In genomic region chr12:113641426-113641825, GRCh38 we compare ENCODE assay signal across 32 cellular contexts.
"Had no signal": no experiment of that assay in that cellular context is flagged by ENCODE, and none has a peak within 500 bp of the region (broad histone marks: within the 10 kb centered on the region; RNA-seq: fewer than 3 reads in every experiment).

No MANE protein-coding gene starts in this region.

- H3K27me3 ChIP-seq: body of pancreas had no signal

- H3K36me3 Mint-ChIP-seq: activated CD4-positive, alpha-beta memory T cell treated with anti-CD3 and anti-CD28 coated beads for 36 hours; activated naive CD4-positive, alpha-beta T cell treated with anti-CD3 and anti-CD28 coated beads, Interleukin-2, amount 50 U/mL, for 72 hours had no signal

- H3K4me2 ChIP-seq: KMS-11, PC-9 had no signal

- H3K4me1 ChIP-seq: adrenal gland, body of pancreas, breast epithelium had no signal

- FAIRE-seq: astrocyte, RCC 7860 had no signal

- H3K4me3 Mint-ChIP-seq: activated B cell treated with CpG ODN at 0.5 μM for 24 hours; activated CD4-positive, alpha-beta memory T cell treated with anti-CD3 and anti-CD28 coated beads for 36 hours; activated naive CD4-positive, alpha-beta T cell treated with anti-CD3 and anti-CD28 coated beads for 36 hours; activated T-cell treated with anti-CD3 and anti-CD28 coated beads, Interleukin-2, amount 50 U/mL, for 4 hours; activated T-helper 1 cell treated with anti-CD3 and anti-CD28 coated beads, Interleukin-12 subunit alpha, Interleukin-12 subunit beta, Interleukin-2, Interleukin-4 antibody, amounts not matched to agents 30 ng/mL and 10 ng/mL and 1 ng/mL, durations not matched to agents 14 hours and 24 hours and 36 hours had no signal

- DNase-seq: activated B cell treated with CpG ODN at 0.5 μM for 24 hours; activated CD4-positive, alpha-beta memory T cell treated with anti-CD3 and anti-CD28 coated beads for 36 hours; activated CD4-positive, alpha-beta T cell treated with anti-CD3 and anti-CD28 coated beads for 4 hours; activated CD4-positive, alpha-beta T cell treated with anti-CD3 and anti-CD28 coated beads, Interleukin-2, amount 50 U/mL, for 1 hour; activated CD4-positive, CD25-positive, alpha-beta regulatory T cell treated with anti-CD3 and anti-CD28 coated beads, Interleukin-2, amount 50 U/mL, for 72 hours; activated CD8-positive, alpha-beta memory T cell treated with anti-CD3 and anti-CD28 coated beads, Interleukin-2, amount 50 U/mL, for 4 hours; activated gamma-delta T cell treated with Interleukin-2 at 50 U/mL for 16 hours; activated naive CD4-positive, alpha-beta T cell treated with anti-CD3 and anti-CD28 coated beads for 36 hours; activated T-cell treated with anti-CD3 and anti-CD28 coated beads for 4 hours; activated T-cell treated with anti-CD3 and anti-CD28 coated beads, Interleukin-2, amount 50 U/mL, for 4 hours; adrenal gland; body of pancreas; NCI-H1092 treated with DMSO at 0.1 percent for 48 hours; NCI-H1417; NCI-H146; NCI-H187; NCI-H2029 treated with DMSO at 0.1 percent for 48 hours; NCI-H2107; NCI-H2171; NCI-H524 treated with DMSO at 0.1 percent for 48 hours; PC-9; Right ventricle myocardium superior; SW 1271; T-helper 1 cell; T-helper 2 cell; T-helper 9 cell had no signal

- H3K4me1 Mint-ChIP-seq: activated B cell treated with CpG ODN at 0.5 μM for 24 hours had no signal

- H3K27ac Mint-ChIP-seq: activated B cell treated with CpG ODN at 0.5 μM for 24 hours; activated CD4-positive, alpha-beta memory T cell treated with anti-CD3 and anti-CD28 coated beads for 36 hours; activated naive CD4-positive, alpha-beta T cell treated with anti-CD3 and anti-CD28 coated beads for 36 hours; activated naive CD4-positive, alpha-beta T cell treated with anti-CD3 and anti-CD28 coated beads, Interleukin-2, amount 50 U/mL, for 72 hours; activated T-helper 1 cell treated with anti-CD3 and anti-CD28 coated beads, Interleukin-12 subunit alpha, Interleukin-12 subunit beta, Interleukin-2, Interleukin-4 antibody, amounts not matched to agents 30 ng/mL and 10 ng/mL and 1 ng/mL, durations not matched to agents 14 hours and 24 hours and 36 hours had no signal

- H3K36me3 ChIP-seq: adrenal gland, breast epithelium had no signal

- H3K4me3 ChIP-seq: adrenal gland, body of pancreas, breast epithelium, PC-9 had no signal

- H2AFZ ChIP-seq: PC-9 had no signal

- H3K27ac ChIP-seq: adrenal gland, body of pancreas, breast epithelium, KMS-11, PC-9 had no signal

- H3K9me3 ChIP-seq: adrenal gland, body of pancreas, breast epithelium had no signal

- H3K9ac ChIP-seq: KMS-11 had no signal

- H3K9me3 Mint-ChIP-seq: activated B cell treated with CpG ODN at 0.5 μM for 24 hours; activated CD4-positive, alpha-beta memory T cell treated with anti-CD3 and anti-CD28 coated beads for 36 hours; activated naive CD4-positive, alpha-beta T cell treated with anti-CD3 and anti-CD28 coated beads for 36 hours; activated naive CD4-positive, alpha-beta T cell treated with anti-CD3 and anti-CD28 coated beads, Interleukin-2, amount 50 U/mL, for 72 hours; activated T-cell treated with anti-CD3 and anti-CD28 coated beads, Interleukin-2, amount 50 U/mL, for 4 hours; activated T-helper 1 cell treated with anti-CD3 and anti-CD28 coated beads, Interleukin-12 subunit alpha, Interleukin-12 subunit beta, Interleukin-2, Interleukin-4 antibody, amounts not matched to agents 30 ng/mL and 10 ng/mL and 1 ng/mL, durations not matched to agents 14 hours and 24 hours and 36 hours had no signal
